16 cellular contexts compared by ENCODE assay signal in genomic region chr12:19434538-19434937, GRCh38. TPM values are rescaled to one million over a fixed set of nuclear protein-coding genes. Genes with fewer than 3 reads are reported as not detected.
DNase-seq lines count a peak whose midpoint lies in the region; ATAC-seq, FAIRE-seq and TF ChIP-seq lines count a peak whose summit lies in the region.
"Had no signal": no experiment of that assay in that cellular context is flagged by ENCODE, and none has a peak within 500 bp of the region (broad histone marks: within the 10 kb centered on the region; RNA-seq: fewer than 3 reads in every experiment).

No MANE protein-coding gene starts in this region.

- H3K27ac ChIP-seq in OCI-LY7 (ENCODE audit: low read depth, low read length, poor library complexity, severe bottlenecking), result peak overlapping the region; percentile 72
- H3K27ac ChIP-seq in naive thymus-derived CD4-positive, alpha-beta T cell (ENCODE audit: low read depth, low read length), result peak overlapping the region; percentile 6
- no peak overlapping the region for H3K27ac ChIP-seq in kidney (ENCODE audit: low read depth in 2 of 2, low read length in 2 of 2)
- H3K27ac ChIP-seq: 22Rv1, thoracic aorta had no signal

- no peak overlapping the region for H3K9ac ChIP-seq in kidney (ENCODE audit: low read length in 2 of 2)

- no peaks in the 10 kb centered on the region for H4K20me1 ChIP-seq in OCI-LY7 (ENCODE audit: insufficient read depth, low read length)

- H3K79me2 ChIP-seq in OCI-LY7 (ENCODE audit: insufficient read depth, low read depth, low read length), result no peaks in the 10 kb centered on the region

- intact Hi-C loops in OCI-LY7 (cut with micrococcal nuclease; ENCODE audit: unreplicated experiment) (loop anchor here (10.0 kb wide), 1 partner anchor 710 kb away; no protein-coding TSS in a partner anchor), kidney (cut with DNase I) (no loop called here)
- intact Hi-C loops in naive thymus-derived CD4-positive, alpha-beta T cell (cut with micrococcal nuclease), result loop anchor here (10.0 kb wide), 2 partner anchors 310 to 2000 kb away; partner anchors contain the start of genes PLEKHA5 (in 1 of the 2) and PYROXD1 (in 1 of the 2)

- TF ChIP-seq CTCF in OCI-LY7 (conservative IDR thresholded peaks at IDR 0.05; ENCODE audit: low read length) (no peak), kidney (IDR thresholded peaks at IDR 0.05; ENCODE audit: borderline replicate concordance, extremely low read depth, insufficient read depth) (no peak)

- H3K36me3 Mint-ChIP-seq in naive thymus-derived CD4-positive, alpha-beta T cell, result peaks cover 0 to 11% (median 0%) of the 10 kb centered on the region in 5 donors

- peaks cover 0 to 5% (median 0%) of the 10 kb centered on the region in 11 donors for H3K9me3 Mint-ChIP-seq in naive thymus-derived CD4-positive, alpha-beta T cell

- peak overlapping the region; percentile 68 for H3K4me2 ChIP-seq in OCI-LY7 (ENCODE audit: low read length)

- H3K4me3 Mint-ChIP-seq in naive thymus-derived CD4-positive, alpha-beta T cell, result peak overlapping the region in 1 of 10 donors; percentile 34

- peak overlapping the region; percentile 96 for H2AFZ ChIP-seq in OCI-LY7 (ENCODE audit: low read length)

- H3K27me3 ChIP-seq in naive thymus-derived CD4-positive, alpha-beta T cell (ENCODE audit: control insufficient read depth in 2 of 2, insufficient read depth in 2 of 2, low read length in 2 of 2), result no peaks in the 10 kb centered on the region

- H3K9me3 ChIP-seq in OCI-LY7 (ENCODE audit: low read length) (no peaks in the 10 kb centered on the region), kidney (ENCODE audit: control insufficient read depth in 1 of 2, low read length in 2 of 2) (no peaks in the 10 kb centered on the region)
- H3K9me3 ChIP-seq in naive thymus-derived CD4-positive, alpha-beta T cell (ENCODE audit: control insufficient read depth in 2 of 3, low read length in 3 of 3), result no peaks in the 10 kb centered on the region
- H3K9me3 ChIP-seq: thoracic aorta had no signal

- H3K36me3 ChIP-seq in OCI-LY7 (ENCODE audit: insufficient read depth, low read length) (no peaks in the 10 kb centered on the region), kidney (ENCODE audit: control insufficient read depth in 1 of 2, insufficient read depth in 2 of 2, low read length in 2 of 2) (no peaks in the 10 kb centered on the region)
- H3K36me3 ChIP-seq in naive thymus-derived CD4-positive, alpha-beta T cell (ENCODE audit: control insufficient read depth in 2 of 3, insufficient read depth in 3 of 3, low read length in 3 of 3), result peaks cover 0 to under 1% (median 0%) of the 10 kb centered on the region in 3 experiments
- H3K36me3 ChIP-seq: thoracic aorta had no signal

- no peaks in the 10 kb centered on the region for H3K27me3 Mint-ChIP-seq in naive thymus-derived CD4-positive, alpha-beta T cell

- ATAC-seq in GM21723 (IDR thresholded peaks at IDR 0.05; ENCODE audit: unreplicated experiment) (peak; percentile 32), GM18520 (IDR thresholded peaks at IDR 0.05; ENCODE audit: unreplicated experiment) (no peak)
- no peak for ATAC-seq in naive thymus-derived CD4-positive, alpha-beta T cell

- DNase-seq in NOMO-1 treated with DMSO at 0.1 percent for 48 hours (lab: John Stamatoyannopoulos, UW; ENCODE audit: unreplicated experiment) (peak; percentile 18), NOMO-1 (lab: John Stamatoyannopoulos, UW; ENCODE audit: unreplicated experiment in 2 of 2) (no peak), OCI-LY7 (ENCODE audit: low spot score) (peak; percentile 74), kidney (no peak), urothelium cell line (ENCODE audit: low spot score) (no peak)
- peak in 1 of 9 donors; percentile 14 for DNase-seq in naive thymus-derived CD4-positive, alpha-beta T cell
- DNase-seq: anterior cingulate cortex, NCI-H1092, NCI-H524, nucleus accumbens, RPMI8226 had no signal

- H3K27ac Mint-ChIP-seq in naive thymus-derived CD4-positive, alpha-beta T cell, result peak overlapping the region; percentile 17 to 83 (median 57)

- H3K4me1 Mint-ChIP-seq in naive thymus-derived CD4-positive, alpha-beta T cell, result peaks cover 0 to 52% (median 16%) of the 10 kb centered on the region in 7 donors

- BruUV-seq in OCI-LY7 (replicated peaks; lab: Mats Ljungman, UMichigan), result no TSS peak

- POLR2A ChIA-PET in OCI-LY7 (lab: Charles Lee), result interaction anchor here (0.5 to 1.3 kb wide), 4 partner anchors 11 to 43 kb away, joined by 3 to 5 read pairs (median 3); no protein-coding TSS in a partner anchor
- POLR2A ChIA-PET in naive thymus-derived CD4-positive, alpha-beta T cell (lab: Charles Lee), result no interaction called here

- no peaks in the 10 kb centered on the region for H3K9me2 ChIP-seq in OCI-LY7 (ENCODE audit: insufficient read depth, low read length)

- CTCF ChIA-PET in OCI-LY7 (lab: Charles Lee; ENCODE audit: unreplicated experiment), result no interaction called here
- CTCF ChIA-PET in naive thymus-derived CD4-positive, alpha-beta T cell (lab: Charles Lee), result no interaction called here

- H3K4me3 ChIP-seq in OCI-LY7 (ENCODE audit: low read depth, low read length, poor library complexity, severe bottlenecking), result peak overlapping the region; percentile 19
- no peak overlapping the region for H3K4me3 ChIP-seq in naive thymus-derived CD4-positive, alpha-beta T cell (ENCODE audit: low read length)
- no peak overlapping the region for H3K4me3 ChIP-seq in kidney (ENCODE audit: low read length in 2 of 2)
- H3K4me3 ChIP-seq: thoracic aorta had no signal

- H3K4me1 ChIP-seq in OCI-LY7 (ENCODE audit: insufficient read depth, low read length, poor library complexity, severe bottlenecking) (peaks cover 32% of the 10 kb centered on the region), kidney (ENCODE audit: control insufficient read depth in 1 of 2, insufficient read depth in 1 of 2, low read depth in 1 of 2, low read length in 2 of 2) (peaks cover 0 to 5% of the 10 kb centered on the region in 2 donors)
- peaks cover 6 to 11% of the 10 kb centered on the region in 2 donors for H3K4me1 ChIP-seq in naive thymus-derived CD4-positive, alpha-beta T cell (ENCODE audit: control insufficient read depth in 2 of 2, insufficient read depth in 2 of 2, low read length in 2 of 2)

- no peak for FAIRE-seq in kidney (lab: Jason Lieb, UNC)
- no peak for FAIRE-seq in urothelium cell line (lab: Jason Lieb, UNC)
- FAIRE-seq: D721Med had no signal

RNA-seq across cellular contexts. Expression of gene AEBP2, which starts 4.8 kb away (rescaled TPM):
- 20.9 and 21.5 TPM in 2 replicates for total RNA-seq in OCI-LY7 (2014; rRNA removed; shearing (Covaris generic))
- total RNA-seq in OCI-LY7 (2022) (55.0 and 59.7 TPM in 2 replicates), kidney (46.4 TPM)
- 10 to 100 TPM; 49.2 to 58.7 (median 57.5) TPM for total RNA-seq in naive thymus-derived CD4-positive, alpha-beta T cell
- 10 to 100 TPM; 11.3 to 19.5 TPM for polyA plus RNA-seq in naive thymus-derived CD4-positive, alpha-beta T cell
- polyA plus RNA-seq in kidney (ENCODE audit: insufficient read depth, low read depth, low replicate concordance), result 12.0 TPM

Comparison
In these comparisons a context has a peak if more than half of its experiments do, and no peak if none do; other contexts are left out.
1. DNase-seq: peak in NOMO-1 treated with DMSO at 0.1 percent for 48 hours (single experiment) and OCI-LY7 (single experiment); none in NOMO-1 (0 of 2), kidney (single experiment) and urothelium cell line (single experiment).
2. H3K27ac ChIP-seq: peak in OCI-LY7 (single experiment) and naive thymus-derived CD4-positive, alpha-beta T cell (single experiment); none in kidney (0 of 2).